ENCODE assay signal across 19 cellular contexts in the genomic region with DNA sequence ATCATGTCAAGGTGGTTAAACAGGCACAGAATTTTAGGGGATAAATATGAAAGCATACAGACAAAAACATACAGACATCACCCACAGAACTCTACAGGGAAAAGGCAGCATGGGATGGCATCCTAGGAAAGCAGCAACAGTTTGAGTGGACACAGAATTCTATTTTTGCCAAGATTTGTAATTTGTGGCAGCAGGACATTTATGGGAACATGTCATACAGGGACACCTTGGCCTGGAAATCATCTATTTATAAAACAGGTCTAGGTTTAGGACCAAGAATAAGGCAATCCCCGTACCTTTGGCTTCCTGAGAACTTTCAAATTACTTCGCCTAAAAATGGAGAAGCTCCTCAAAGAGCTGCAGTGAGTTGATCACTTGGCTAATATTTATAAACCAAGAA. TPM values are rescaled to one million over a fixed set of nuclear protein-coding genes. Genes with fewer than 3 reads are reported as not detected.
DNase-seq lines count a peak whose midpoint lies in the region; ATAC-seq and TF ChIP-seq lines count a peak whose summit lies in the region.
"Had no signal": no experiment of that assay in that cellular context is flagged by ENCODE, and none has a peak within 500 bp of the region (broad histone marks: within the 10 kb centered on the region; RNA-seq: fewer than 3 reads in every experiment).

No MANE protein-coding gene starts in this region.

- no peak overlapping the region for H2BK5ac ChIP-seq in mesendoderm (ENCODE audit: low read length)

- H3K79me1 ChIP-seq in mesendoderm (ENCODE audit: low read length): no peaks in the 10 kb centered on the region

- no peak overlapping the region for H3K23ac ChIP-seq in mesendoderm (ENCODE audit: low read length)

- H3K9me3 ChIP-seq in SK-N-SH: no peaks in the 10 kb centered on the region
- no peaks in the 10 kb centered on the region for H3K9me3 ChIP-seq in CD8-positive, alpha-beta memory T cell (ENCODE audit: low read length)
- no peaks in the 10 kb centered on the region for H3K9me3 ChIP-seq in T-helper 17 cell (ENCODE audit: control insufficient read depth, low read length, poor library complexity, severe bottlenecking)

- H3K56ac ChIP-seq in mesendoderm (ENCODE audit: low read length): no peak overlapping the region

- peaks cover 52 to 77% (median 61%) of the 10 kb centered on the region in 3 donors for H3K4me1 Mint-ChIP-seq in CD8-positive, alpha-beta memory T cell
- H3K4me1 Mint-ChIP-seq in T-helper 17 cell: peaks cover 18% of the 10 kb centered on the region

- H3K4me1 ChIP-seq in SK-N-SH (ENCODE audit: control insufficient read depth in 1 of 2, insufficient read depth in 2 of 2, low read depth in 1 of 2, low read length in 1 of 2) (peaks cover 0 to 69% of the 10 kb centered on the region in 2 experiments), mesendoderm (ENCODE audit: control insufficient read depth, low read depth, low read length) (peaks cover 3% of the 10 kb centered on the region)
- peaks cover 12% of the 10 kb centered on the region for H3K4me1 ChIP-seq in CD8-positive, alpha-beta memory T cell (ENCODE audit: insufficient read depth, low read length)

- H3K36me3 ChIP-seq in SK-N-SH (replicated peaks in 1 of 2; ENCODE audit: control insufficient read depth in 1 of 2, insufficient read depth in 2 of 2, low read length in 1 of 2) (peaks cover 0 to 31% of the 10 kb centered on the region in 2 experiments), mesendoderm (ENCODE audit: control insufficient read depth, insufficient read depth, low read length) (no peaks in the 10 kb centered on the region)
- no peaks in the 10 kb centered on the region for H3K36me3 ChIP-seq in CD8-positive, alpha-beta memory T cell (ENCODE audit: insufficient read depth, low read length)

- H4K8ac ChIP-seq in mesendoderm (ENCODE audit: low read depth, low read length): peak overlapping the region; percentile 28

- no peak for TF ChIP-seq EP300 in SK-N-SH (IDR thresholded peaks at IDR 0.05; ENCODE audit: borderline replicate concordance in 1 of 2, low read depth in 1 of 2, low read length in 1 of 2)

- H3K27me3 Mint-ChIP-seq in CD8-positive, alpha-beta memory T cell: no peaks in the 10 kb centered on the region
- no peaks in the 10 kb centered on the region for H3K27me3 Mint-ChIP-seq in T-helper 17 cell

- H2AFZ ChIP-seq in SK-N-SH (ENCODE audit: low read depth): no peak overlapping the region

- no peaks in the 10 kb centered on the region for H3K9me2 ChIP-seq in SK-N-SH

- peaks cover 14% of the 10 kb centered on the region for H3F3A ChIP-seq in SK-N-SH (replicated peaks; ENCODE audit: insufficient read depth)

- TF ChIP-seq CTCF in SK-N-SH (IDR thresholded peaks at IDR 0.05): no peak

- H3K79me2 ChIP-seq in SK-N-SH (ENCODE audit: insufficient read depth) (peaks cover 100% of the 10 kb centered on the region), mesendoderm (ENCODE audit: control insufficient read depth, insufficient read depth, low read length) (no peaks in the 10 kb centered on the region)

- DNase-seq in SK-N-SH: no peak
- DNase-seq in CD8-positive, alpha-beta memory T cell: no peak
- no peak for DNase-seq in T-helper 17 cell
- no peak for DNase-seq in mesendoderm
- DNase-seq in stimulated activated CD4-positive, alpha-beta T cell treated with anti-CD3 and anti-CD28 coated beads, Interleukin-12 subunit alpha, Interleukin-12 subunit beta, amount 100 ng/mL, for 4 hours: no peak
- DNase-seq: C1 segment of cervical spinal cord, COR-L47, DMS53, NCI-H1105 treated with DMSO at 0.1 percent for 48 hours, NCI-H1930, NCI-H510A, NCI-H82, SHP77 had no signal

- H3K18ac ChIP-seq in mesendoderm (ENCODE audit: low read length): no peak overlapping the region

- no peak overlapping the region for H2BK15ac ChIP-seq in mesendoderm (replicated peaks; ENCODE audit: low read depth)

- no peaks in the 10 kb centered on the region for H4K20me1 ChIP-seq in SK-N-SH (ENCODE audit: insufficient read depth)

- peak overlapping the region in 3 of 8 donors; percentile 6 to 18 (median 13) for H3K27ac Mint-ChIP-seq in CD8-positive, alpha-beta memory T cell
- peak overlapping the region; percentile 49 for H3K27ac Mint-ChIP-seq in T-helper 17 cell

- no peak for ATAC-seq in SK-N-SH treated with all-trans-retinoic acid at 6 μM for 48 hours
- no peak for ATAC-seq in T-helper 17 cell
- no peak for ATAC-seq in HG03469 (IDR thresholded peaks at IDR 0.05; ENCODE audit: unreplicated experiment)
- no peak for ATAC-seq in GM21515 (IDR thresholded peaks at IDR 0.05; ENCODE audit: unreplicated experiment)
- ATAC-seq: Panc1 had no signal

- H2AK5ac ChIP-seq in mesendoderm (ENCODE audit: low read length): no peak overlapping the region

- no peaks in the 10 kb centered on the region for H3K27me3 ChIP-seq in SK-N-SH (ENCODE audit: insufficient read depth)
- H3K27me3 ChIP-seq in CD8-positive, alpha-beta memory T cell (ENCODE audit: insufficient read depth, low read length, poor library complexity, severe bottlenecking): no peaks in the 10 kb centered on the region
- H3K27me3 ChIP-seq in mesendoderm (ENCODE audit: insufficient read depth, low read length, poor library complexity): no peaks in the 10 kb centered on the region

- no peak overlapping the region for H3K4me3 Mint-ChIP-seq in CD8-positive, alpha-beta memory T cell
- H3K4me3 Mint-ChIP-seq in T-helper 17 cell: no peak overlapping the region
- H3K4me3 Mint-ChIP-seq: H9 had no signal

- no peak overlapping the region for H3K4ac ChIP-seq in mesendoderm (ENCODE audit: low read depth, low read length)

- H4K5ac ChIP-seq in mesendoderm (ENCODE audit: low read length): no peak overlapping the region

- peaks cover 0 to 6% (median 0%) of the 10 kb centered on the region in 3 donors for H3K36me3 Mint-ChIP-seq in CD8-positive, alpha-beta memory T cell
- no peaks in the 10 kb centered on the region for H3K36me3 Mint-ChIP-seq in T-helper 17 cell (ENCODE audit: low read depth)

- no peak for TF ChIP-seq RAD21 in SK-N-SH (IDR thresholded peaks at IDR 0.05; ENCODE audit: low read length)

- no peak overlapping the region for H2BK120ac ChIP-seq in mesendoderm (ENCODE audit: low read depth, low read length)

- H3K9me3 Mint-ChIP-seq in CD8-positive, alpha-beta memory T cell: no peaks in the 10 kb centered on the region
- H3K9me3 Mint-ChIP-seq: H9 had no signal

- 70% methylated on average over 2 of the region's 2 CpGs for whole genome bisulfite sequencing in SK-N-SH (ENCODE audit: low lambda C conversion rate)
- WGBS in mesendoderm (ENCODE audit: extremely low coverage, insufficient coverage, low lambda C conversion rate): no CpG with 5 or more reads among the region's 2 CpGs

- CTCF ChIA-PET in SK-N-SH (lab: Yijun Ruan, JAX): no interaction called here
- CTCF ChIA-PET in CD8-positive, alpha-beta memory T cell (lab: Charles Lee): no interaction called here

- H3K9ac ChIP-seq in SK-N-SH (no peak overlapping the region), mesendoderm (ENCODE audit: low read length) (no peak overlapping the region)

- POLR2A ChIA-PET in SK-N-SH (lab: Yijun Ruan, JAX): no interaction called here
- POLR2A ChIA-PET in CD8-positive, alpha-beta memory T cell (lab: Charles Lee): no interaction called here

- H3K4me2 ChIP-seq in SK-N-SH: peak overlapping the region; percentile 35; the same call in 1 of the 2 replicates
- no peak overlapping the region for H3K4me2 ChIP-seq in mesendoderm (ENCODE audit: low read length)

- H3K4me3 ChIP-seq in SK-N-SH (ENCODE audit: low read depth in 2 of 2, low read length in 1 of 2) (no peak overlapping the region), mesendoderm (ENCODE audit: low read length) (no peak overlapping the region)
- no peak overlapping the region for H3K4me3 ChIP-seq in CD8-positive, alpha-beta memory T cell (ENCODE audit: low read length)

- H3K27ac ChIP-seq in SK-N-SH (ENCODE audit: low read depth in 2 of 2, low read length in 1 of 2) (peak overlapping the region in 1 of 2 experiments; percentile 97; a peak in 2 of 4 replicates), mesendoderm (ENCODE audit: low read depth, low read length) (no peak overlapping the region)
- H3K27ac ChIP-seq in CD8-positive, alpha-beta memory T cell (ENCODE audit: low read depth, low read length): peak overlapping the region; percentile 27
- H3K27ac ChIP-seq: 22Rv1 had no signal

TF ChIP-seq in SK-N-SH, 30 proteins besides CTCF, POLR2A, EP300 and RAD21:
- no peak for TF ChIP-seq CHD2 (IDR thresholded peaks at IDR 0.05; ENCODE audit: low read length, partially characterized antibody)
- no peak for TF ChIP-seq POLR2AphosphoS5 (IDR thresholded peaks at IDR 0.05; ENCODE audit: low read depth, low read length)
- TF ChIP-seq ELF1 (IDR thresholded peaks at IDR 0.05): no peak
- TF ChIP-seq EZH2phosphoT487 (IDR thresholded peaks at IDR 0.05; ENCODE audit: borderline replicate concordance, low read depth): no peak
- TF ChIP-seq SIN3A (IDR thresholded peaks at IDR 0.05; ENCODE audit: borderline replicate concordance, low read depth, low read length): no peak
- TF ChIP-seq RFX5 (IDR thresholded peaks at IDR 0.05; ENCODE audit: low read length): no peak

TF ChIP-seq in SK-N-SH treated with all-trans-retinoic acid at 6 μM for 48 hours, 23 proteins besides CTCF, POLR2A, EP300 and RAD21 (continues in another document):
- TF ChIP-seq ZNF565 (CRISPR knock-in tag; conservative IDR thresholded peaks at IDR 0.05; ENCODE audit: low read depth) (no peak), GLIS3 (CRISPR knock-in tag; IDR thresholded peaks at IDR 0.05) (no peak), TCF4 (CRISPR knock-in tag; IDR thresholded peaks at IDR 0.05; ENCODE audit: borderline replicate concordance) (no peak)
- TF ChIP-seq, protein P1, sequence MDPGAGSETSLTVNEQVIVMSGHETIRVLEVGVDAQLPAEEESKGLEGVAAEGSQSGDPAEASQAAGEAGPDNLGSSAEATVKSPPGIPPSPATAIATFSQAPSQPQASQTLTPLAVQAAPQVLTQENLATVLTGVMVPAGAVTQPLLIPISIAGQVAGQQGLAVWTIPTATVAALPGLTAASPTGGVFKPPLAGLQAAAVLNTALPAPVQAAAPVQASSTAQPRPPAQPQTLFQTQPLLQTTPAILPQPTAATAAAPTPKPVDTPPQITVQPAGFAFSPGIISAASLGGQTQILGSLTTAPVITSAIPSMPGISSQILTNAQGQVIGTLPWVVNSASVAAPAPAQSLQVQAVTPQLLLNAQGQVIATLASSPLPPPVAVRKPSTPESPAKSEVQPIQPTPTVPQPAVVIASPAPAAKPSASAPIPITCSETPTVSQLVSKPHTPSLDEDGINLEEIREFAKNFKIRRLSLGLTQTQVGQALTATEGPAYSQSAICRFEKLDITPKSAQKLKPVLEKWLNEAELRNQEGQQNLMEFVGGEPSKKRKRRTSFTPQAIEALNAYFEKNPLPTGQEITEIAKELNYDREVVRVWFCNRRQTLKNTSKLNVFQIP (CRISPR knock-in tag; IDR thresholded peaks at IDR 0.05; ENCODE audit: borderline replicate concordance, low read depth): no peak

RNA-seq across cellular contexts. Expression of a gene that starts 17.5 kb away (rescaled TPM):
- 25.0 and 32.8 TPM in 2 replicates for polyA plus RNA-seq in SK-N-SH (2012; rRNA removed)
- 38.9 and 45.2 TPM in 2 replicates for polyA plus RNA-seq in SK-N-SH (2012; cell fraction: cytosol; rRNA removed)
- polyA plus RNA-seq in SK-N-SH (2012; cell fraction: nucleus; rRNA removed): 10.2 and 20.0 TPM in 2 replicates
- 1 to 10 TPM; 6.5 to 7.2 TPM for total RNA-seq in CD8-positive, alpha-beta memory T cell
- 5.8 TPM for polyA plus RNA-seq in CD8-positive, alpha-beta memory T cell
- total RNA-seq in T-helper 17 cell: 10 to 100 TPM in 1 of 2 donors, 1 to 10 TPM in 1; 3.7 to 26.7 TPM
- 5.2 TPM for polyA plus RNA-seq in mesendoderm (2013, experiment 1 of 2)
- 4.9 TPM for polyA plus RNA-seq in mesendoderm (2013, experiment 2 of 2)
